Comparison of ENCODE assay signal across 8 cellular contexts in the genomic region with DNA sequence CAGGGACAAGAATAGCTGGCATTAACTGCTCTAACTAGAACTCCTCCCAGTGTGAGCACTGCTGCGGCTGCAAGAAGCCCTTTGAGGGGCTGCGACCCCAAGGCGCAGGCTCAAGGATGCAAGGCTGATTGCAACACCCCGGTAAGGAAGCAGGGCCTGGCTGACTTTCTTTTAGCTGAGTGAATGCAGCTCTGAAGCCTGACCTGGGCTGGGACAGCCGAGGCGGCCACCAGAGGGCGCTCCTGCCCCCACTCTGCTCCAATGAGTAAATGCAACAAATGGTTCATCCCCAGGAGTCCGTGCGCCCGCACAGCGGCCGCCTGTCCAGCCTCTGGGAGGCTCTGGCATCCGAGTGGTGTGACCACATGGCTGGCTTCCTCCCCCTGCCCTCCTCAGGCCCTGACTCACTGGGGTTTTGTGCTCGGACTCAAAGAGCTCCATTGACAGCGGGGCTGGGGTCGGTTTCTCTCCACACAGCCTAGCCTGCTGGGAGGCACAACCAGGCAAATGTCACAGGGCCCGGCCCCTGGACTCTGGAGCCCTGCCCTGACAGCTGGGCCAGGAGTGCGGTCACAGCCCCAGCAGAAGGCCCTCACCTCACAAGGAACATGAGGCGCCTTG. TPM values are rescaled to one million over a fixed set of nuclear protein-coding genes. Genes with fewer than 3 reads are reported as not detected.
DNase-seq lines count a peak whose midpoint lies in the region; ATAC-seq and TF ChIP-seq lines count a peak whose summit lies in the region.

A gene with protein sequence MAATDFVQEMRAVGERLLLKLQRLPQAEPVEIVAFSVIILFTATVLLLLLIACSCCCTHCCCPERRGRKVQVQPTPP (plus strand): TSS at position 572 of the 621 bp plus-strand sequence. CDS start 6,768 bp downstream, outside the sequence.

- CTCF ChIA-PET in activated CD4-positive, alpha-beta memory T cell treated with anti-CD3 and anti-CD28 coated beads, Interleukin-2, amount 10 ng/mL, durations not matched to agents 7 days and 5 days (lab: Charles Lee), result interaction anchor here (0.6 to 7.7 kb wide), 53 partner anchors 9 to 344 kb away, joined by 3 to 149 read pairs (median 5); a partner anchor contains a TSS

- intact Hi-C loops in dorsolateral prefrontal cortex (cut with DNase I) (loop anchor here (1.0 to 2.0 kb wide), 4 partner anchors 13 to 118 kb away; a partner anchor contains a TSS), lower leg skin (cut with DNase I; ENCODE audit: low total_unique reads) (no loop called here)

- ATAC-seq in HG03460 (IDR thresholded peaks at IDR 0.05; ENCODE audit: unreplicated experiment), result no peak

- no peaks in the 10 kb centered on the region for H3K9me3 Mint-ChIP-seq in activated CD4-positive, alpha-beta memory T cell treated with anti-CD3 and anti-CD28 coated beads, Interleukin-2, amount 10 ng/mL, durations not matched to agents 7 days and 5 days

- H3K4me2 ChIP-seq in BLaER1 treated with 17β-estradiol and CSF1 and Interleukin-3, amounts not matched to agents 10 nM and 100 nM, result peak within 1 kb of the TSS; percentile 71 to 96 (median 89)

- peaks cover 25 to 90% (median 83%) of the 10 kb centered on the region in 10 experiments for H3K4me1 ChIP-seq in BLaER1 treated with 17β-estradiol and CSF1 and Interleukin-3, amounts not matched to agents 10 nM and 100 nM

- TF ChIP-seq CTCF in dorsolateral prefrontal cortex (IDR thresholded peaks at IDR 0.05 in 54 of 56, conservative IDR thresholded peaks at IDR 0.05 in 2 of 56; ENCODE audit: low read depth in 1 of 56, partially characterized antibody in 56 of 56) (peak; percentile 94 to 100 (median 98)), lower leg skin (IDR thresholded peaks at IDR 0.05) (peak in 1 of 3 donors; percentile 74)

- H3K9ac ChIP-seq in BLaER1 treated with 17β-estradiol and CSF1 and Interleukin-3, amounts not matched to agents 10 nM and 100 nM, result peak within 1 kb of the TSS; percentile 22 to 72 (median 64)

- POLR2A ChIA-PET in activated CD4-positive, alpha-beta memory T cell treated with anti-CD3 and anti-CD28 coated beads, Interleukin-2, amount 10 ng/mL, durations not matched to agents 7 days and 5 days (lab: Charles Lee), result interaction anchor here (1.0 to 1.2 kb wide), 4 partner anchors 8 to 147 kb away, joined by 3 read pairs; a partner anchor contains a TSS

- TF ChIP-seq POLR2A in lower leg skin (IDR thresholded peaks at IDR 0.05), result no peak

- WGBS in lower leg skin, 2 donors, result 14% methylated on average over 14 to 15 of the region's 19 CpGs

- peak within 1 kb of the TSS in 10 of 11 experiments; percentile 15 to 76 (median 64); a peak in 19 of 22 replicates for H3K27ac ChIP-seq in BLaER1 treated with 17β-estradiol and CSF1 and Interleukin-3, amounts not matched to agents 10 nM and 100 nM
- peak within 1 kb of the TSS; percentile 40 to 100 (median 98) for H3K27ac ChIP-seq in dorsolateral prefrontal cortex

- no peaks in the 10 kb centered on the region for H3K27me3 Mint-ChIP-seq in activated CD4-positive, alpha-beta memory T cell treated with anti-CD3 and anti-CD28 coated beads, Interleukin-2, amount 10 ng/mL, durations not matched to agents 7 days and 5 days

- no peaks in the 10 kb centered on the region for H3K9me3 ChIP-seq in BLaER1 treated with 17β-estradiol and CSF1 and Interleukin-3, amounts not matched to agents 10 nM and 100 nM (replicated peaks in 1 of 11)

- H3K36me3 ChIP-seq in BLaER1 treated with 17β-estradiol and CSF1 and Interleukin-3, amounts not matched to agents 10 nM and 100 nM, result peaks cover 0 to 28% (median 8%) of the 10 kb centered on the region in 11 experiments; a peak in 7 of 22 replicates

- H3K27ac Mint-ChIP-seq in activated CD4-positive, alpha-beta memory T cell treated with anti-CD3 and anti-CD28 coated beads, Interleukin-2, amount 10 ng/mL, durations not matched to agents 7 days and 5 days, result no peak within 1 kb of the TSS

- peak within 1 kb of the TSS in 8 of 10 experiments; percentile 12 to 50 (median 26); a peak in 9 of 20 replicates for H3K4me3 ChIP-seq in BLaER1 treated with 17β-estradiol and CSF1 and Interleukin-3, amounts not matched to agents 10 nM and 100 nM
- peak within 1 kb of the TSS; percentile 20 to 73 (median 54) for H3K4me3 ChIP-seq in dorsolateral prefrontal cortex
- no peak within 1 kb of the TSS for H3K4me3 ChIP-seq in lower leg skin (ENCODE audit: low read depth, poor library complexity, severe bottlenecking)

- H3K27me3 ChIP-seq in BLaER1 treated with 17β-estradiol and CSF1 and Interleukin-3, amounts not matched to agents 10 nM and 100 nM, result peaks cover 0 to 23% (median 14%) of the 10 kb centered on the region in 11 experiments; a peak in 11 of 22 replicates
- H3K27me3 ChIP-seq in dorsolateral prefrontal cortex, result no peaks in the 10 kb centered on the region

- no peaks in the 10 kb centered on the region for H3K36me3 Mint-ChIP-seq in activated CD4-positive, alpha-beta memory T cell treated with anti-CD3 and anti-CD28 coated beads, Interleukin-2, amount 10 ng/mL, durations not matched to agents 7 days and 5 days (ENCODE audit: low read depth)

- H3K4me3 Mint-ChIP-seq in activated CD4-positive, alpha-beta memory T cell treated with anti-CD3 and anti-CD28 coated beads, Interleukin-2, amount 10 ng/mL, durations not matched to agents 7 days and 5 days, result no peak within 1 kb of the TSS

- H3K4me1 Mint-ChIP-seq in activated CD4-positive, alpha-beta memory T cell treated with anti-CD3 and anti-CD28 coated beads, Interleukin-2, amount 10 ng/mL, durations not matched to agents 7 days and 5 days, result no peaks in the 10 kb centered on the region

- H4K20me1 ChIP-seq in BLaER1 treated with 17β-estradiol and CSF1 and Interleukin-3, amounts not matched to agents 10 nM and 100 nM, result peaks cover 11 to 58% (median 21%) of the 10 kb centered on the region in 11 experiments; a peak in 16 of 22 replicates

- DNase-seq in GOT3 (lab: John Stamatoyannopoulos, UW) (peak; percentile 60), NCI-H526 treated with DMSO at 0.1 percent for 48 hours (lab: John Stamatoyannopoulos, UW) (peak; percentile 13), dorsolateral prefrontal cortex (peak; percentile 94 to 99 (median 96)), lower leg skin (ENCODE audit: low spot score in 2 of 2) (peak; percentile 88 to 98)
- DNase-seq in activated CD4-positive, alpha-beta memory T cell treated with anti-CD3 and anti-CD28 coated beads, Interleukin-2, amount 10 ng/mL, durations not matched to agents 7 days and 5 days, result peak; percentile 84
- DNase-seq in stimulated activated CD4-positive, alpha-beta T cell treated with anti-CD3 and anti-CD28 coated beads, Interleukin-2, amount 100 ng/mL, for 4 hours (ENCODE audit: low read depth), result peak; percentile 71

RNA-seq across cellular contexts. Expression of the gene that starts here (rescaled TPM):
- total RNA-seq in activated CD4-positive, alpha-beta memory T cell treated with anti-CD3 and anti-CD28 coated beads, Interleukin-2, amount 10 ng/mL, durations not matched to agents 7 days and 5 days, result not detected
- total RNA-seq in dorsolateral prefrontal cortex (10 to 100 TPM in 18 of 120 experiments, 1 to 10 TPM in 101, under 1 TPM in 1; 0.95 to 34.0 (median 5.6) TPM), lower leg skin (10 to 100 TPM in 1 of 4 donors, 1 to 10 TPM in 3; 7.1 to 11.9 (median 9.5) TPM)

Comparison
In these comparisons a context has a peak if more than half of its experiments do, and no peak if none do; other contexts are left out.
1. Peak in DNase-seq in activated CD4-positive, alpha-beta memory T cell treated with anti-CD3 and anti-CD28 coated beads, Interleukin-2, amount 10 ng/mL, durations not matched to agents 7 days and 5 days; RNA of the gene not detected or under 1 TPM.
2. DNase-seq: peak in every context shown above with its lines; median percentile 96 in dorsolateral prefrontal cortex; 93 in lower leg skin; 84 in activated CD4-positive, alpha-beta memory T cell treated with anti-CD3 and anti-CD28 coated beads, Interleukin-2, amount 10 ng/mL, durations not matched to agents 7 days and 5 days; 71 in stimulated activated CD4-positive, alpha-beta T cell treated with anti-CD3 and anti-CD28 coated beads, Interleukin-2, amount 100 ng/mL, for 4 hours; 60 in GOT3; 13 in NCI-H526 treated with DMSO at 0.1 percent for 48 hours.